Comparison of ENCODE assay signal across 9 cellular contexts in the genomic region with DNA sequence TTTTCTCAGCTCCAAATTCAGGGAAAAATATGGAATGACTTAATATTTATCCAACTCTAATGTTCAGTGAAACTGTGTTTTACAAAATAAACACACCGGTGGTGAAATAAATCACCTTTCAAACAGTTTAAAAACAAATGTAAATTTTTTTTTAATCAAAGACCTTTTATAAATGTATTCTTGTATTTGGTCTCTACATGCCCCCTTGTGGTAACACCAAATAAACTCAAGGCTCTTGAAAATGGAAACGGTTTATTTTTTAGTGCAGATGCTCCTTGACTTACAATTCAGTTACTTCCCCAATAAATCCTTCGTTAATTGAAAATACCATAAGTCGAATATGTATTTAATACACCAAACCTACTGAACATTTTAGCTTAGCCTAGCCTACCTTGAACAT. TPM values are rescaled to one million over a fixed set of nuclear protein-coding genes. Genes with fewer than 3 reads are reported as not detected.
DNase-seq lines count a peak whose midpoint lies in the region; ATAC-seq and TF ChIP-seq lines count a peak whose summit lies in the region.
"Had no signal": no experiment of that assay in that cellular context is flagged by ENCODE, and none has a peak within 500 bp of the region (broad histone marks: within the 10 kb centered on the region; RNA-seq: fewer than 3 reads in every experiment).

No MANE protein-coding gene starts in this region.

- H3K4me1 ChIP-seq in DND-41 (ENCODE audit: insufficient read depth, low read length) = peaks cover 5% of the 10 kb centered on the region; the same call in 1 of the 2 replicates
- H3K4me1 ChIP-seq in MM.1S (ENCODE audit: low read length) = no peaks in the 10 kb centered on the region

- peak; percentile 56 for TF ChIP-seq CTCF in DND-41 (IDR thresholded peaks at IDR 0.05; ENCODE audit: borderline replicate concordance, extremely low read depth, low read length, poor library complexity, severe bottlenecking)
- TF ChIP-seq CTCF in MM.1S (IDR thresholded peaks at IDR 0.05; ENCODE audit: low read length) = peak; percentile 55
- TF ChIP-seq CTCF in lower leg skin (IDR thresholded peaks at IDR 0.05) = no peak

- H3K9me3 Mint-ChIP-seq in naive B cell = peaks cover 0 to 3% (median under 1%) of the 10 kb centered on the region in 7 donors

- H3K27me3 ChIP-seq in DND-41 (ENCODE audit: insufficient read depth, low read length, poor library complexity) (no peaks in the 10 kb centered on the region), MM.1S (replicated peaks; ENCODE audit: insufficient read depth, low read length) (no peaks in the 10 kb centered on the region)

- DNase-seq in DND-41 (no peak), MM.1S (peak; percentile 61), naive B cell (peak; percentile 4), lower leg skin (ENCODE audit: low spot score in 2 of 2) (no peak), islet precursor cell (no peak)
- peak; percentile 42 for DNase-seq in central memory CD4-positive, alpha-beta T cell

- H3K9me3 ChIP-seq in DND-41 (ENCODE audit: insufficient read depth, low read length, severe bottlenecking) (no peaks in the 10 kb centered on the region), MM.1S (replicated peaks; ENCODE audit: insufficient read depth, low read length) (no peaks in the 10 kb centered on the region)

- no peak overlapping the region for H3K27ac Mint-ChIP-seq in naive B cell

- H3K36me3 ChIP-seq in DND-41 (ENCODE audit: insufficient read depth, low read length) = no peaks in the 10 kb centered on the region
- no peaks in the 10 kb centered on the region for H3K36me3 ChIP-seq in MM.1S (replicated peaks; ENCODE audit: insufficient read depth, low read length)

- TF ChIP-seq POLR2A in lower leg skin (IDR thresholded peaks at IDR 0.05) = no peak

- H3K27me3 Mint-ChIP-seq in naive B cell = no peaks in the 10 kb centered on the region

- no peak overlapping the region; the same call in 1 of the 2 replicates for H2AFZ ChIP-seq in DND-41 (ENCODE audit: low read depth, low read length)
- H2AFZ ChIP-seq in MM.1S (ENCODE audit: low read length) = no peak overlapping the region

- H3F3A ChIP-seq in MM.1S (ENCODE audit: insufficient read depth, low read length) = no peaks in the 10 kb centered on the region

- H3K4me2 ChIP-seq in DND-41 (ENCODE audit: insufficient read depth, low read length) = no peak overlapping the region
- H3K4me2 ChIP-seq in MM.1S (ENCODE audit: low read depth, low read length) = peak overlapping the region; percentile 25; the same call in 1 of the 2 replicates

- H3K4me3 ChIP-seq in DND-41 (ENCODE audit: low read depth in 1 of 2, low read length in 2 of 2) (no peak overlapping the region), MM.1S (ENCODE audit: low read length) (peak overlapping the region; percentile 9; the same call in 1 of the 2 replicates), lower leg skin (ENCODE audit: low read depth, poor library complexity, severe bottlenecking) (no peak overlapping the region)
- H3K4me3 ChIP-seq: lung had no signal

- H3K79me2 ChIP-seq in DND-41 (ENCODE audit: insufficient read depth, low read length) = no peaks in the 10 kb centered on the region
- H3K79me2 ChIP-seq in MM.1S (ENCODE audit: low read length) = no peaks in the 10 kb centered on the region

- intact Hi-C loops in lower leg skin (cut with DNase I; ENCODE audit: low total_unique reads) = no loop called here

- H3K4me1 Mint-ChIP-seq in naive B cell = peaks cover 0 to 1% (median under 1%) of the 10 kb centered on the region in 3 donors

- ATAC-seq in DND-41 (ENCODE audit: insufficient read depth, low read depth) (no peak), naive B cell (ENCODE audit: low read depth in 2 of 2) (no peak), HG03571 (IDR thresholded peaks at IDR 0.05; ENCODE audit: unreplicated experiment) (no peak), HG02970 (IDR thresholded peaks at IDR 0.05; ENCODE audit: low FRiP score, unreplicated experiment) (no peak)

- WGBS in lower leg skin, 2 donors = 5 to 16% methylated on average over 4 of the region's 4 CpGs

- no peak overlapping the region; the same call in 1 of the 2 replicates for H3K27ac ChIP-seq in DND-41 (ENCODE audit: low read length)
- H3K27ac ChIP-seq in MM.1S (ENCODE audit: low read length) = no peak overlapping the region

- H3K36me3 Mint-ChIP-seq in naive B cell = no peaks in the 10 kb centered on the region

- H4K20me1 ChIP-seq in DND-41 (ENCODE audit: insufficient read depth, low read length) = no peaks in the 10 kb centered on the region
- no peaks in the 10 kb centered on the region for H4K20me1 ChIP-seq in MM.1S (ENCODE audit: insufficient read depth, low read length)

- H3K4me3 Mint-ChIP-seq in naive B cell = peak overlapping the region in 1 of 8 donors; percentile 48

- H3K9ac ChIP-seq in DND-41 (ENCODE audit: low read depth, low read length) (no peak overlapping the region), MM.1S (ENCODE audit: low read length) (no peak overlapping the region)

- H3K9me2 ChIP-seq in MM.1S (replicated peaks; ENCODE audit: insufficient read depth, low read length) = no peaks in the 10 kb centered on the region

RNA-seq across cellular contexts. Expression of gene ITM2A, which starts 45.9 kb away (rescaled TPM):
- polyA plus RNA-seq in naive B cell (ENCODE audit: low read depth in 6 of 6) = 100 to 1,000 TPM in 1 of 6 donors, 10 to 100 TPM in 5; 49.9 to 145 (median 76.4) TPM
- total RNA-seq in lower leg skin = 10 to 100 TPM; 15.8 to 40.0 (median 21.4) TPM

Comparison
In these comparisons a context has a peak if more than half of its experiments do, and no peak if none do; other contexts are left out.
1. DNase-seq: peak in MM.1S (single experiment), central memory CD4-positive, alpha-beta T cell (single experiment) and naive B cell (single experiment); none in DND-41 (single experiment), lower leg skin (0 of 2) and islet precursor cell (single experiment).
2. CTCF ChIP-seq: peak in DND-41 (single experiment) and MM.1S (single experiment); none in lower leg skin (0 of 3).